ENCODE assay signal across 28 cellular contexts in the genomic region with DNA sequence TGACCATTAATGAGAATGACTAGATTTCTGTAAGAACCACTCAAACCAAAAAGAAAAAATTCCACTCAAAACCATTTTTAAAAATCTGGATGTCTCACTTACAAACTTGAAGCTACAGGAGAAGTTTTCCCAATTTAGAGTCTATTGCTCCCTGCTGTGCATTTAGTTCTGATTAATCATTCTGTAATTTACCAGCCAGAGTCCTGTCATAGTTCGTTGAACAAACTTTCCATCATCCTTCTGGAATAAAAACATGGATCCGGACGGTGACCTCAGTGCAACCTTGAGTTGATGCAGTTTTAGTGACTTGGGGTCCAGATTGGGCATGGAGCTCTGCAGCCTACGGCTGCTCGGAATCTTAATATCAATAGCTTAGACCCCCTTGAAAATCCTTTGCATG.
"Had no signal": no experiment of that assay in that cellular context is flagged by ENCODE, and none has a peak within 500 bp of the region (broad histone marks: within the 10 kb centered on the region; RNA-seq: fewer than 3 reads in every experiment).

No MANE protein-coding gene starts in this region.

- H3K27ac ChIP-seq: ascending aorta, breast epithelium, cardiac muscle cell, colonic mucosa, esophagus muscularis mucosa, gastroesophageal sphincter, heart right ventricle, VCaP had no signal

- H3K9me3 ChIP-seq: ascending aorta, breast epithelium, colonic mucosa, gastroesophageal sphincter, heart right ventricle had no signal

- H3K27me3 ChIP-seq: ascending aorta, colonic mucosa had no signal

- H3K36me3 ChIP-seq: ascending aorta, breast epithelium, cardiac muscle cell, colonic mucosa, esophagus muscularis mucosa, gastroesophageal sphincter, heart right ventricle had no signal

- H3K4me1 ChIP-seq: ascending aorta, breast epithelium, colonic mucosa, heart right ventricle had no signal

- H3K4me3 ChIP-seq: ascending aorta, breast epithelium, cardiac muscle cell, colonic mucosa, esophagus muscularis mucosa, gastroesophageal sphincter, heart right ventricle had no signal

- DNase-seq: activated CD4-positive, alpha-beta T cell treated with anti-CD3 and anti-CD28 coated beads for 1 hour; activated CD4-positive, alpha-beta T cell treated with anti-CD3 and anti-CD28 coated beads for 4 hours; activated CD4-positive, alpha-beta T cell treated with anti-CD3 and anti-CD28 coated beads, Interleukin-2, amount 50 U/mL, for 1 hour; activated CD4-positive, alpha-beta T cell treated with anti-CD3 and anti-CD28 coated beads, Interleukin-2, amount 50 U/mL, for 48 hours; activated CD8-positive, alpha-beta memory T cell treated with anti-CD3 and anti-CD28 coated beads, Interleukin-2, amount 10 ng/mL, durations not matched to agents 7 days and 5 days; activated CD8-positive, alpha-beta memory T cell treated with anti-CD3 and anti-CD28 coated beads, Interleukin-2, amount 50 U/mL, for 4 hours; activated CD8-positive, alpha-beta T cell treated with anti-CD3 and anti-CD28 coated beads, Interleukin-2, amount 10 ng/mL, durations not matched to agents 7 days and 5 days; activated naive CD4-positive, alpha-beta T cell; activated naive CD4-positive, alpha-beta T cell treated with anti-CD3 and anti-CD28 coated beads, Interleukin-2, amount 10 ng/mL, durations not matched to agents 7 days and 5 days; activated naive CD8-positive, alpha-beta T cell treated with anti-CD3 and anti-CD28 coated beads, Interleukin-2, amount 10 ng/mL, durations not matched to agents 7 days and 5 days; activated T-cell treated with anti-CD3 and anti-CD28 coated beads, Interleukin-2, amount 50 U/mL, for 1 hour; activated T-cell treated with anti-CD3 and anti-CD28 coated beads, Interleukin-2, amount 50 U/mL, for 48 hours; central memory CD4-positive, alpha-beta T cell; cerebellar nuclear complex; colonic mucosa; effector memory CD4-positive, alpha-beta T cell; erythroblast; foreskin melanocyte; heart right ventricle; T-helper 1 cell; T-helper 17 cell; T1000 had no signal
